In the genomic region with DNA sequence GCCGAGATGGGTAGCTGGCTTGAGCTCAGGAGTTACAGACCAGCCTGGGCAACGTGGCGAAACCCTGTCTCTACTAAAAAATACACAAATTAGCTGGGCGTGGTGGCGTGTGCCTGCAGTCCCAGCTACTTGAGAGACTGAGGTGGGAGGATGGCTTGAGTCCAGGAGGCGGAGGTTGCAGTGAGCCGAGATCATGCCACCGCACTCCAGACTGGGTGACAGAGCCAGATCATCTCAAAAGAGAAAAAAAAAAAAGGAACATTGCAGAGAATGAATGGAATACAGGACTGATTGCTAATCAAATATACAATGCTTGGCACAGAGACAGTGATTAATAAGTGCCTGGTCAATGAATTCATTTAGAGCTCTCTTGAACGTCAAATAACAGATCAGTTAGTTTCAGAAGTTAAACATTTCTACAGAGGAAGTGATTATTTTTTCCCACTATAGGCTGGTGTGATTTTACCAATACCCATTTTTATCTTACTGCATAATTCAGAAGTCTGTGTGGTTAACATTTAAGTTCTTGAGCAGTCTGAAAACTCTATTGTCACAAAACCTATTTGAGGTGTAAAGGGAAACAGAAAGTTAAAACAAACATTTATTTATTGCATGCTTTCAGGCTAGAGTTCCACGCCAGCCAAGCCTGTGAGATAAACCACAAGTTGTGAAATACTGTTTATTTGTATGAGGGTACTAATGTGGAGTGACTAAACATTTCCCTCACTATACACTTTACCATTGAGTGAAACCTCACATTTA, we compare ENCODE assay signal across 1 cellular context.
TF ChIP-seq lines count a peak whose summit lies in the region.

No MANE protein-coding gene starts in this region.

TF ChIP-seq in liver, 16 proteins besides CTCF, POLR2A, EP300 and RAD21 (continued from another document):
- TF ChIP-seq, protein P1, sequence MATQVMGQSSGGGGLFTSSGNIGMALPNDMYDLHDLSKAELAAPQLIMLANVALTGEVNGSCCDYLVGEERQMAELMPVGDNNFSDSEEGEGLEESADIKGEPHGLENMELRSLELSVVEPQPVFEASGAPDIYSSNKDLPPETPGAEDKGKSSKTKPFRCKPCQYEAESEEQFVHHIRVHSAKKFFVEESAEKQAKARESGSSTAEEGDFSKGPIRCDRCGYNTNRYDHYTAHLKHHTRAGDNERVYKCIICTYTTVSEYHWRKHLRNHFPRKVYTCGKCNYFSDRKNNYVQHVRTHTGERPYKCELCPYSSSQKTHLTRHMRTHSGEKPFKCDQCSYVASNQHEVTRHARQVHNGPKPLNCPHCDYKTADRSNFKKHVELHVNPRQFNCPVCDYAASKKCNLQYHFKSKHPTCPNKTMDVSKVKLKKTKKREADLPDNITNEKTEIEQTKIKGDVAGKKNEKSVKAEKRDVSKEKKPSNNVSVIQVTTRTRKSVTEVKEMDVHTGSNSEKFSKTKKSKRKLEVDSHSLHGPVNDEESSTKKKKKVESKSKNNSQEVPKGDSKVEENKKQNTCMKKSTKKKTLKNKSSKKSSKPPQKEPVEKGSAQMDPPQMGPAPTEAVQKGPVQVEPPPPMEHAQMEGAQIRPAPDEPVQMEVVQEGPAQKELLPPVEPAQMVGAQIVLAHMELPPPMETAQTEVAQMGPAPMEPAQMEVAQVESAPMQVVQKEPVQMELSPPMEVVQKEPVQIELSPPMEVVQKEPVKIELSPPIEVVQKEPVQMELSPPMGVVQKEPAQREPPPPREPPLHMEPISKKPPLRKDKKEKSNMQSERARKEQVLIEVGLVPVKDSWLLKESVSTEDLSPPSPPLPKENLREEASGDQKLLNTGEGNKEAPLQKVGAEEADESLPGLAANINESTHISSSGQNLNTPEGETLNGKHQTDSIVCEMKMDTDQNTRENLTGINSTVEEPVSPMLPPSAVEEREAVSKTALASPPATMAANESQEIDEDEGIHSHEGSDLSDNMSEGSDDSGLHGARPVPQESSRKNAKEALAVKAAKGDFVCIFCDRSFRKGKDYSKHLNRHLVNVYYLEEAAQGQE (IDR thresholded peaks at IDR 0.05), result peak; percentile 35
- no peak for TF ChIP-seq HNF4G (IDR thresholded peaks at IDR 0.05)
- TF ChIP-seq JUND (IDR thresholded peaks at IDR 0.05), result peak; percentile 65 to 96
- TF ChIP-seq, protein P2, sequence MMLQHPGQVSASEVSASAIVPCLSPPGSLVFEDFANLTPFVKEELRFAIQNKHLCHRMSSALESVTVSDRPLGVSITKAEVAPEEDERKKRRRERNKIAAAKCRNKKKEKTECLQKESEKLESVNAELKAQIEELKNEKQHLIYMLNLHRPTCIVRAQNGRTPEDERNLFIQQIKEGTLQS (IDR thresholded peaks at IDR 0.05), result peak; percentile 71
- TF ChIP-seq YY1 (IDR thresholded peaks at IDR 0.05), result no peak
- no peak for TF ChIP-seq TAF1 (conservative IDR thresholded peaks at IDR 0.05)
- peak in 1 of 2 donors; percentile 63 for TF ChIP-seq RXRA (IDR thresholded peaks at IDR 0.05)
